Comparison of ENCODE assay signal across 15 cellular contexts in the genomic region with DNA sequence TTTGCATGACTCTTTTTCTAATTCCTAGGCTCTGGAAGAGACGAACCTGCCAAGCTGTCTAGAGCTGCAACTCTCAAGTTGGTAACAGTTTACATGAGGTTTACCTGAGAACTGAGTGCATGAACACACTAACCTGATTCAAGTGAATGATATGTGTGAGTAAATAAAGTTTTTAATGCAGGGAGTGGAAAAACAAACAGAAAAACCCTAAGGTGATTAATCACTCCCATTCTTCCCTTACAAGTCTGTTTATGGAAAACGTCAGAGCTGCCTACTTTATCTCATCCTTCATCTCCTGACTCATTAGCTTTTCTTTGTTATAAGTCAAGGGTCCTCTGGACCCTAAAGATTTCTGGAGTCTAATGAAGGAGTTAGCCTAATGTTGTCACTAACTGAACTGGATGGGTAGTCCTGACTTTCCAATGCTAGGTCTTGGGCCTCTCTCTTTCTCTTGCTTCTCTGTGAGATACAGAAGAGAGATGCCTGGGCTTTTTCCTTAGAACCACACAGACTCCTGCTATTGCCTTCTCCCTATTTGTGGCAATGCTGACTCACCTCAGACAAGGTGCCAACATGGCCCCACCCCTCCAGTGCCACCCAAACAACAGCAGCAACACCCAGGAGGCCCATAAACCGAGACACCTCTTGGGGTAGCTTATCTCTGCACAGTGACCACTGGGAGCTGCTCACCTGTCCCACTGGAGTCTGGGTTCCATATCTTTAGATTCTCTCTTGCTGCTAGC.
DNase-seq lines count a peak whose midpoint lies in the region; ATAC-seq, FAIRE-seq and TF ChIP-seq lines count a peak whose summit lies in the region.
"Had no signal": no experiment of that assay in that cellular context is flagged by ENCODE, and none has a peak within 500 bp of the region (broad histone marks: within the 10 kb centered on the region; RNA-seq: fewer than 3 reads in every experiment).

No MANE protein-coding gene starts in this region.

- TF ChIP-seq CTCF in bronchial epithelial cell (IDR thresholded peaks at IDR 0.05; ENCODE audit: insufficient read depth, low read length, severe bottlenecking) (no peak), endodermal cell (conservative IDR thresholded peaks at IDR 0.05) (no peak)

- peaks cover 0 to 2% of the 10 kb centered on the region in 2 donors for H3K9me3 ChIP-seq in neuronal stem cell (replicated peaks in 1 of 2; ENCODE audit: control insufficient read depth in 2 of 2, insufficient read depth in 1 of 2, low read depth in 1 of 2, low read length in 2 of 2)
- no peaks in the 10 kb centered on the region for H3K9me3 ChIP-seq in endodermal cell (ENCODE audit: control insufficient read depth, low read length)
- H3K9me3 ChIP-seq: esophagus muscularis mucosa, SJCRH30, transverse colon had no signal

- no peak for ATAC-seq in GM18517 (IDR thresholded peaks at IDR 0.05; ENCODE audit: unreplicated experiment)
- no peak for ATAC-seq in stimulated activated naive CD8-positive, alpha-beta T cell treated with anti-CD3 and anti-CD28 coated beads, Interleukin-15, amount 100 ng/mL, for 72 hours

- no peak overlapping the region for H2AFZ ChIP-seq in neuronal stem cell (ENCODE audit: low read length)

- H3K4me3 Mint-ChIP-seq in endodermal cell, result no peak overlapping the region
- H3K4me3 Mint-ChIP-seq in stimulated activated naive CD8-positive, alpha-beta T cell treated with anti-CD3 and anti-CD28 coated beads, Interleukin-15, amount 100 ng/mL, for 72 hours, result no peak overlapping the region
- H3K4me3 Mint-ChIP-seq: central memory CD8-positive, alpha-beta T cell had no signal

- DNase-seq in NCI-H748 (lab: John Stamatoyannopoulos, UW; ENCODE audit: unreplicated experiment) (peak; percentile 43), NCI-H748 treated with DMSO at 0.1 percent for 48 hours (lab: John Stamatoyannopoulos, UW) (no peak), NCI-H146 treated with DMSO at 0.1 percent for 48 hours (lab: John Stamatoyannopoulos, UW; ENCODE audit: unreplicated experiment) (peak; percentile 16), bronchial epithelial cell (ENCODE audit: low read depth) (peak; percentile 99), neuronal stem cell (ENCODE audit: low spot score) (no peak), endodermal cell (no peak)
- DNase-seq in stimulated activated naive CD8-positive, alpha-beta T cell treated with anti-CD3 and anti-CD28 coated beads, Interleukin-15, amount 100 ng/mL, for 72 hours, result no peak
- DNase-seq: activated naive CD4-positive, alpha-beta T cell treated with Interleukin-2 at 50 U/mL for 16 hours; DMS 273 treated with DMSO at 0.1 percent for 48 hours; NCI-H524; SJCRH30; transverse colon had no signal

- peak overlapping the region; percentile 57 for H3K18ac ChIP-seq in neuronal stem cell (ENCODE audit: low read length)

- H3K79me1 ChIP-seq in neuronal stem cell (ENCODE audit: low read depth, low read length), result no peaks in the 10 kb centered on the region

- H3K4me3 ChIP-seq in bronchial epithelial cell (ENCODE audit: low read depth, low read length) (no peak overlapping the region), neuronal stem cell (ENCODE audit: low read length in 2 of 2) (no peak overlapping the region), endodermal cell (ENCODE audit: low read length) (no peak overlapping the region)
- H3K4me3 ChIP-seq: esophagus muscularis mucosa, SJCRH30, transverse colon had no signal

- H2BK120ac ChIP-seq in neuronal stem cell (ENCODE audit: low read depth, low read length), result no peak overlapping the region

- H3K27ac ChIP-seq in neuronal stem cell (replicated peaks; ENCODE audit: low read length) (no peak overlapping the region), endodermal cell (ENCODE audit: low read depth, low read length) (no peak overlapping the region)
- H3K27ac ChIP-seq: esophagus muscularis mucosa, SJCRH30, transverse colon had no signal

- no peak overlapping the region for H2AK5ac ChIP-seq in neuronal stem cell (ENCODE audit: low read depth, low read length)

- H2BK15ac ChIP-seq in neuronal stem cell (ENCODE audit: low read length), result peak overlapping the region; percentile 75

- H3K27me3 ChIP-seq in bronchial epithelial cell (ENCODE audit: control insufficient read depth, insufficient read depth, low read length) (no peaks in the 10 kb centered on the region), neuronal stem cell (ENCODE audit: control insufficient read depth in 3 of 3, insufficient read depth in 3 of 3, low read depth in 1 of 3, low read length in 3 of 3) (no peaks in the 10 kb centered on the region), endodermal cell (ENCODE audit: control insufficient read depth, insufficient read depth, low read length, poor library complexity, severe bottlenecking) (no peaks in the 10 kb centered on the region)
- H3K27me3 ChIP-seq: SJCRH30, transverse colon had no signal

- H2BK12ac ChIP-seq in neuronal stem cell (ENCODE audit: low read length), result no peak overlapping the region

- peak; percentile 96 for FAIRE-seq in bronchial epithelial cell (lab: Jason Lieb, UNC)

- no peak overlapping the region for H3K23ac ChIP-seq in neuronal stem cell (ENCODE audit: low read depth, low read length, poor library complexity)

- H3K4me2 ChIP-seq in neuronal stem cell (ENCODE audit: insufficient read depth, low read length, poor library complexity, severe bottlenecking), result no peak overlapping the region

- H3K9me3 Mint-ChIP-seq in endodermal cell, result no peaks in the 10 kb centered on the region
- peaks cover 0 to 4% of the 10 kb centered on the region in 2 donors for H3K9me3 Mint-ChIP-seq in stimulated activated naive CD8-positive, alpha-beta T cell treated with anti-CD3 and anti-CD28 coated beads, Interleukin-15, amount 100 ng/mL, for 72 hours

- no peaks in the 10 kb centered on the region for H3K36me3 Mint-ChIP-seq in endodermal cell (ENCODE audit: low read depth)

- H3K27me3 Mint-ChIP-seq in endodermal cell (ENCODE audit: insufficient read depth), result peaks cover 2% of the 10 kb centered on the region
- no peaks in the 10 kb centered on the region for H3K27me3 Mint-ChIP-seq in stimulated activated naive CD8-positive, alpha-beta T cell treated with anti-CD3 and anti-CD28 coated beads, Interleukin-15, amount 100 ng/mL, for 72 hours

- H4K8ac ChIP-seq in neuronal stem cell (ENCODE audit: low read depth, low read length), result peak overlapping the region; percentile 65

- no peaks in the 10 kb centered on the region for H3K4me1 ChIP-seq in neuronal stem cell (ENCODE audit: control insufficient read depth in 2 of 2, insufficient read depth in 1 of 2, low read depth in 1 of 2, low read length in 2 of 2)
- no peaks in the 10 kb centered on the region for H3K4me1 ChIP-seq in endodermal cell (ENCODE audit: control insufficient read depth, insufficient read depth, low read length)
- H3K4me1 ChIP-seq: esophagus muscularis mucosa, SJCRH30, transverse colon had no signal

- no peak overlapping the region for H3K27ac Mint-ChIP-seq in endodermal cell
- H3K27ac Mint-ChIP-seq in stimulated activated naive CD8-positive, alpha-beta T cell treated with anti-CD3 and anti-CD28 coated beads, Interleukin-15, amount 100 ng/mL, for 72 hours, result peak overlapping the region in 1 of 2 donors; percentile 54

- no CpG with 5 or more reads among the region's 3 CpGs for WGBS in neuronal stem cell (ENCODE audit: extremely low coverage in 2 of 2, insufficient read length in 2 of 2, insufficient replicate concordance in 1 of 2), 2 donors
- 82 to 100% methylated on average over 1 to 3 of the region's 3 CpGs for WGBS in endodermal cell (ENCODE audit: insufficient coverage in 1 of 2, insufficient read length in 1 of 2), 2 experiments

- H3K14ac ChIP-seq in neuronal stem cell (ENCODE audit: low read length), result peak overlapping the region; percentile 38

- H3K36me3 ChIP-seq in bronchial epithelial cell (ENCODE audit: control insufficient read depth, insufficient read depth, low read length), result no peaks in the 10 kb centered on the region
- no peaks in the 10 kb centered on the region for H3K36me3 ChIP-seq in neuronal stem cell (replicated peaks in 1 of 2; ENCODE audit: control insufficient read depth in 2 of 2, insufficient read depth in 2 of 2, low read length in 2 of 2)
- H3K36me3 ChIP-seq in endodermal cell (ENCODE audit: control insufficient read depth, insufficient read depth, low read length), result no peaks in the 10 kb centered on the region
- H3K36me3 ChIP-seq: esophagus muscularis mucosa, SJCRH30, transverse colon had no signal

- no peak overlapping the region for H3K4ac ChIP-seq in neuronal stem cell (ENCODE audit: low read length)

- H3K9ac ChIP-seq in neuronal stem cell (ENCODE audit: low read depth, low read length, poor library complexity) (no peak overlapping the region), endodermal cell (ENCODE audit: extremely low read depth, low read length, poor library complexity, severe bottlenecking) (no peak overlapping the region)

- H3K4me1 Mint-ChIP-seq in endodermal cell, result peaks cover 10% of the 10 kb centered on the region
- H3K4me1 Mint-ChIP-seq in stimulated activated naive CD8-positive, alpha-beta T cell treated with anti-CD3 and anti-CD28 coated beads, Interleukin-15, amount 100 ng/mL, for 72 hours, result no peaks in the 10 kb centered on the region
- H3K4me1 Mint-ChIP-seq: central memory CD8-positive, alpha-beta T cell had no signal

- no peak overlapping the region for H2BK5ac ChIP-seq in neuronal stem cell (ENCODE audit: low read length)

- H4K91ac ChIP-seq in neuronal stem cell (ENCODE audit: low read depth, low read length, poor library complexity), result no peak overlapping the region

Comparison
In these comparisons a context has a peak if more than half of its experiments do, and no peak if none do; other contexts are left out.
1. DNase-seq: peak in NCI-H748 (single experiment), NCI-H146 treated with DMSO at 0.1 percent for 48 hours (single experiment) and bronchial epithelial cell (single experiment); none in NCI-H748 treated with DMSO at 0.1 percent for 48 hours (single experiment), neuronal stem cell (single experiment), endodermal cell (single experiment) and stimulated activated naive CD8-positive, alpha-beta T cell treated with anti-CD3 and anti-CD28 coated beads, Interleukin-15, amount 100 ng/mL, for 72 hours (0 of 2).